33 cellular contexts compared by ENCODE assay signal in the genomic region with DNA sequence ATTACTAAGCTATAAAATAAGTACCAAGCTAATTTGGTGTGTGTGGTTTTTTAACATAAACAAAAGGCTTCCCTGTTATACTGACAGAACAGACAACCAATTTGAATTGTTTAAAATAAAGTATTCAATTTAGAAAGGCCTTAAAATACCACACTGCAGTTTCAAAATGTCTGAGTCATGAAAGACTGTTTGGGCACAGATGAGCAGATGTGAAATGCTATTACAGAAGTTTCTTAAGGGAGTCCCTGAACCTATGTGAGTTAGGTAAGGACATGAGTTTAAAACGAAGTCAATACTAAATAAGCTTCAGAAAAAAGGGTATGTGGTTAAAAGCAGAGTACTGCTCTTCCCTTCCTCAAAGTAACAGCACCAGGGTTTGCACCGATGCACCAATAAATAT.
"Had no signal": no experiment of that assay in that cellular context is flagged by ENCODE, and none has a peak within 500 bp of the region (broad histone marks: within the 10 kb centered on the region; RNA-seq: fewer than 3 reads in every experiment).

No MANE protein-coding gene starts in this region.

- H3K9me3 Mint-ChIP-seq: activated CD4-positive, alpha-beta memory T cell treated with anti-CD3 and anti-CD28 coated beads for 36 hours; activated T-helper 1 cell treated with anti-CD3 and anti-CD28 coated beads, Interleukin-12 subunit alpha, Interleukin-12 subunit beta, Interleukin-2, Interleukin-4 antibody, amounts not matched to agents 30 ng/mL and 10 ng/mL and 1 ng/mL, durations not matched to agents 14 hours and 24 hours and 36 hours had no signal

- H3K4me3 Mint-ChIP-seq: activated B cell treated with CpG ODN at 0.5 μM for 24 hours; activated CD4-positive, alpha-beta memory T cell treated with anti-CD3 and anti-CD28 coated beads for 36 hours; activated naive CD4-positive, alpha-beta T cell treated with anti-CD3 and anti-CD28 coated beads, Interleukin-2, amount 10 ng/mL, durations not matched to agents 7 days and 5 days; activated naive CD8-positive, alpha-beta T cell; activated naive CD8-positive, alpha-beta T cell treated with anti-CD3 and anti-CD28 coated beads, Interleukin-2, amount 50 U/mL, for 24 hours; activated T-cell treated with anti-CD3 and anti-CD28 coated beads, Interleukin-2, amount 50 U/mL, for 4 hours; activated T-helper 1 cell treated with anti-CD3 and anti-CD28 coated beads, Interleukin-12 subunit alpha, Interleukin-12 subunit beta, Interleukin-2, Interleukin-4 antibody, amounts not matched to agents 30 ng/mL and 10 ng/mL and 1 ng/mL, durations not matched to agents 14 hours and 24 hours and 36 hours; brain had no signal

- H3K4me1 Mint-ChIP-seq: activated naive CD4-positive, alpha-beta T cell treated with anti-CD3 and anti-CD28 coated beads, Interleukin-2, amount 10 ng/mL, durations not matched to agents 7 days and 5 days; activated naive CD8-positive, alpha-beta T cell treated with anti-CD3 and anti-CD28 coated beads, Interleukin-2, amount 50 U/mL, for 24 hours; brain had no signal

- H3K27me3 Mint-ChIP-seq: activated B cell treated with CpG ODN at 0.5 μM for 24 hours; activated CD4-positive, alpha-beta memory T cell treated with anti-CD3 and anti-CD28 coated beads for 36 hours; activated naive CD4-positive, alpha-beta T cell treated with anti-CD3 and anti-CD28 coated beads, Interleukin-2, amount 10 ng/mL, durations not matched to agents 7 days and 5 days; activated naive CD8-positive, alpha-beta T cell; activated naive CD8-positive, alpha-beta T cell treated with anti-CD3 and anti-CD28 coated beads, Interleukin-2, amount 50 U/mL, for 24 hours had no signal

- ATAC-seq: activated naive CD8-positive, alpha-beta T cell treated with anti-CD3 and anti-CD28 coated beads, Interleukin-2, amount 50 U/mL, for 24 hours; activated T-cell treated with anti-CD3 and anti-CD28 coated beads, Interleukin-2, amount 50 U/mL, for 4 hours; PC-3 had no signal

- H3K27ac Mint-ChIP-seq: activated B cell treated with CpG ODN at 0.5 μM for 24 hours; activated CD4-positive, alpha-beta memory T cell treated with anti-CD3 and anti-CD28 coated beads for 36 hours; activated naive CD4-positive, alpha-beta T cell treated with anti-CD3 and anti-CD28 coated beads, Interleukin-2, amount 10 ng/mL, durations not matched to agents 7 days and 5 days; activated naive CD8-positive, alpha-beta T cell; activated naive CD8-positive, alpha-beta T cell treated with anti-CD3 and anti-CD28 coated beads, Interleukin-2, amount 50 U/mL, for 24 hours; activated T-helper 1 cell treated with anti-CD3 and anti-CD28 coated beads, Interleukin-12 subunit alpha, Interleukin-12 subunit beta, Interleukin-2, Interleukin-4 antibody, amounts not matched to agents 30 ng/mL and 10 ng/mL and 1 ng/mL, durations not matched to agents 14 hours and 24 hours and 36 hours; brain had no signal

- DNase-seq: activated B cell treated with CpG ODN at 0.5 μM for 24 hours; activated CD4-positive, alpha-beta memory T cell treated with anti-CD3 and anti-CD28 coated beads for 36 hours; activated CD4-positive, alpha-beta T cell treated with anti-CD3 and anti-CD28 coated beads for 4 hours; activated CD4-positive, alpha-beta T cell treated with anti-CD3 and anti-CD28 coated beads, Interleukin-2, amount 50 U/mL, for 1 hour; activated CD4-positive, CD25-positive, alpha-beta regulatory T cell treated with anti-CD3 and anti-CD28 coated beads, Interleukin-2, amount 50 U/mL, for 72 hours; activated CD8-positive, alpha-beta memory T cell treated with anti-CD3 and anti-CD28 coated beads, Interleukin-2, amount 50 U/mL, for 4 hours; activated naive CD4-positive, alpha-beta T cell treated with anti-CD3 and anti-CD28 coated beads, Interleukin-2, amount 10 ng/mL, durations not matched to agents 7 days and 5 days; activated naive CD8-positive, alpha-beta T cell treated with anti-CD3 and anti-CD28 coated beads, Interleukin-2, amount 50 U/mL, for 24 hours; activated T-cell treated with anti-CD3 and anti-CD28 coated beads for 4 hours; activated T-cell treated with anti-CD3 and anti-CD28 coated beads, Interleukin-2, amount 50 U/mL, for 4 hours; anterior cingulate cortex; caudate nucleus; cerebellar nuclear complex; NCI-H1092 treated with DMSO at 0.1 percent for 48 hours; NCI-H1417; NCI-H146; NCI-H187; NCI-H2029 treated with DMSO at 0.1 percent for 48 hours; NCI-H2107; NCI-H2171; NCI-H510A; NCI-H526; NCI-H748 treated with DMSO at 0.1 percent for 48 hours; PC-3; Peyer's patch; RPMI8226; SW 1271; T-helper 1 cell; T-helper 2 cell; T-helper 9 cell had no signal
